In genomic region chr7:120856198-120856597, GRCh38 we compare ENCODE assay signal across 9 cellular contexts. TPM values are rescaled to one million over a fixed set of nuclear protein-coding genes. Genes with fewer than 3 reads are reported as not detected.
DNase-seq lines count a peak whose midpoint lies in the region; ATAC-seq and TF ChIP-seq lines count a peak whose summit lies in the region.
"Had no signal": no experiment of that assay in that cellular context is flagged by ENCODE, and none has a peak within 500 bp of the region (broad histone marks: within the 10 kb centered on the region; RNA-seq: fewer than 3 reads in every experiment).

No MANE protein-coding gene starts in this region.

- H3K4me1 ChIP-seq in BLaER1 treated with 17β-estradiol and CSF1 and Interleukin-3, amounts not matched to agents 10 nM and 100 nM = peaks cover 0 to 14% (median 7%) of the 10 kb centered on the region in 10 experiments; a peak in 11 of 20 replicates
- H3K4me1 ChIP-seq in HUES48 (ENCODE audit: control insufficient read depth, insufficient read depth, low read length) (peaks cover 13% of the 10 kb centered on the region; the same call in 1 of the 2 replicates), GM23248 (ENCODE audit: insufficient read depth) (no peaks in the 10 kb centered on the region)

- peak overlapping the region; percentile 74 to 79 for H3K4me3 Mint-ChIP-seq in effector memory CD8-positive, alpha-beta T cell
- peak overlapping the region; percentile 99 for H3K4me3 Mint-ChIP-seq in nephron progenitor cell

- no peak for TF ChIP-seq CTCF in nephron progenitor cell (IDR thresholded peaks at IDR 0.05)

- H3K4me3 ChIP-seq in BLaER1 treated with 17β-estradiol and CSF1 and Interleukin-3, amounts not matched to agents 10 nM and 100 nM = peak overlapping the region; percentile 66 to 89 (median 79); a peak in 18 of 20 replicates
- H3K4me3 ChIP-seq in HUES48 (ENCODE audit: low read depth, low read length) (peak overlapping the region; percentile 83), GM23248 (no peak overlapping the region)

- H4K20me1 ChIP-seq in BLaER1 treated with 17β-estradiol and CSF1 and Interleukin-3, amounts not matched to agents 10 nM and 100 nM = no peaks in the 10 kb centered on the region
- no peaks in the 10 kb centered on the region for H4K20me1 ChIP-seq in GM23248 (ENCODE audit: insufficient read depth)

- peaks cover 59 to 68% of the 10 kb centered on the region in 2 donors for H3K27me3 Mint-ChIP-seq in effector memory CD8-positive, alpha-beta T cell
- H3K27me3 Mint-ChIP-seq in nephron progenitor cell (ENCODE audit: low read depth, poor library complexity) = no peaks in the 10 kb centered on the region

- H3K9me2 ChIP-seq in GM23248 (ENCODE audit: insufficient read depth) = no peaks in the 10 kb centered on the region

- no peak overlapping the region for H3K27ac Mint-ChIP-seq in effector memory CD8-positive, alpha-beta T cell
- peak overlapping the region; percentile 97 for H3K27ac Mint-ChIP-seq in nephron progenitor cell
- H3K27ac Mint-ChIP-seq: activated CD4-positive, alpha-beta T cell treated with anti-CD3 and anti-CD28 coated beads for 36 hours had no signal

- no peaks in the 10 kb centered on the region for H3K36me3 ChIP-seq in BLaER1 treated with 17β-estradiol and CSF1 and Interleukin-3, amounts not matched to agents 10 nM and 100 nM
- peaks cover 7% of the 10 kb centered on the region; the same call in 1 of the 2 replicates for H3K36me3 ChIP-seq in HUES48 (ENCODE audit: control insufficient read depth, insufficient read depth, low read length)
- no peaks in the 10 kb centered on the region for H3K36me3 ChIP-seq in GM23248 (ENCODE audit: low read depth)

- H3K9ac ChIP-seq in BLaER1 treated with 17β-estradiol and CSF1 and Interleukin-3, amounts not matched to agents 10 nM and 100 nM = 0 out of 22 replicates have a peak overlapping the region, but pooled peaks of 1 of the 11 experiments have one; percentile 59
- no peak overlapping the region for H3K9ac ChIP-seq in HUES48 (ENCODE audit: low read depth, low read length)
- no peak overlapping the region for H3K9ac ChIP-seq in GM23248

- no peak overlapping the region for H3K27ac ChIP-seq in BLaER1 treated with 17β-estradiol and CSF1 and Interleukin-3, amounts not matched to agents 10 nM and 100 nM
- no peak overlapping the region for H3K27ac ChIP-seq in HUES48 (ENCODE audit: low read depth, low read length)
- no peak overlapping the region for H3K27ac ChIP-seq in GM23248

- H3F3A ChIP-seq in GM23248 (ENCODE audit: insufficient read depth) = no peaks in the 10 kb centered on the region

- H3K9me3 ChIP-seq in BLaER1 treated with 17β-estradiol and CSF1 and Interleukin-3, amounts not matched to agents 10 nM and 100 nM (replicated peaks in 1 of 11) = no peaks in the 10 kb centered on the region
- H3K9me3 ChIP-seq in HUES48 (ENCODE audit: control insufficient read depth, insufficient read depth, low read length) = no peaks in the 10 kb centered on the region
- no peaks in the 10 kb centered on the region for H3K9me3 ChIP-seq in GM23248 (ENCODE audit: low read depth)

- in situ Hi-C loops in GM23248 (cut with MboI) = no loop called here

- H2AFZ ChIP-seq in GM23248 = no peak overlapping the region

- peak overlapping the region; percentile 88 to 98 (median 93) for H3K4me2 ChIP-seq in BLaER1 treated with 17β-estradiol and CSF1 and Interleukin-3, amounts not matched to agents 10 nM and 100 nM
- H3K4me2 ChIP-seq in GM23248 (ENCODE audit: unreplicated experiment) = no peak overlapping the region

- H3K79me2 ChIP-seq in GM23248 (ENCODE audit: insufficient read depth) = no peaks in the 10 kb centered on the region

- H3K4me1 Mint-ChIP-seq in effector memory CD8-positive, alpha-beta T cell (ENCODE audit: low read depth in 2 of 2) = peaks cover 10 to 11% of the 10 kb centered on the region in 2 donors
- H3K4me1 Mint-ChIP-seq in nephron progenitor cell = peaks cover 56% of the 10 kb centered on the region

- 95% methylated on average over 5 of the region's 5 CpGs for WGBS in GM23248 (ENCODE audit: low coverage in 1 of 2, low lambda C conversion rate in 2 of 2, missing lambda C conversion rate in 2 of 2), 2 experiments

- peaks cover 0 to 12% (median 0%) of the 10 kb centered on the region in 11 experiments; a peak in 7 of 22 replicates for H3K27me3 ChIP-seq in BLaER1 treated with 17β-estradiol and CSF1 and Interleukin-3, amounts not matched to agents 10 nM and 100 nM
- no peaks in the 10 kb centered on the region for H3K27me3 ChIP-seq in HUES48 (ENCODE audit: control insufficient read depth, insufficient read depth, low read length)
- H3K27me3 ChIP-seq in GM23248 (replicated peaks; ENCODE audit: insufficient read depth) = 0 out of 2 replicates have a peak, but pooled peaks cover 18% of the 10 kb centered on the region

- H3K9me3 Mint-ChIP-seq in effector memory CD8-positive, alpha-beta T cell = no peaks in the 10 kb centered on the region
- no peaks in the 10 kb centered on the region for H3K9me3 Mint-ChIP-seq in nephron progenitor cell

- peaks cover 3% of the 10 kb centered on the region for H3K36me3 Mint-ChIP-seq in effector memory CD8-positive, alpha-beta T cell (ENCODE audit: insufficient read depth)
- peaks cover 24% of the 10 kb centered on the region for H3K36me3 Mint-ChIP-seq in nephron progenitor cell (ENCODE audit: low read depth)

- DNase-seq in effector memory CD8-positive, alpha-beta T cell = no peak
- DNase-seq in nephron progenitor cell (no peak), NCI-H2029 (lab: John Stamatoyannopoulos, UW) (no peak), GM23248 (no peak)

- no peak for ATAC-seq in effector memory CD8-positive, alpha-beta T cell (replicated peaks)
- no peak for ATAC-seq in HG03175 (IDR thresholded peaks at IDR 0.05; ENCODE audit: unreplicated experiment)
- ATAC-seq in HG02852 (IDR thresholded peaks at IDR 0.05; ENCODE audit: unreplicated experiment) = no peak

RNA-seq across cellular contexts. Expression of gene TSPAN12, which starts 1.7 kb away (rescaled TPM):
- under 0.01 and 2.0 TPM in 2 replicates for total RNA-seq in GM23248 (2014; rRNA removed; shearing (Covaris generic))
- polyA plus RNA-seq in GM23248 (2016; fragmentation: Nextera tagmentation; extraction: Ambion mirVana) = 0.70 and 1.1 TPM in 2 replicates
- total RNA-seq: activated CD4-positive, alpha-beta T cell treated with anti-CD3 and anti-CD28 coated beads for 36 hours had no signal
